In the genomic region with DNA sequence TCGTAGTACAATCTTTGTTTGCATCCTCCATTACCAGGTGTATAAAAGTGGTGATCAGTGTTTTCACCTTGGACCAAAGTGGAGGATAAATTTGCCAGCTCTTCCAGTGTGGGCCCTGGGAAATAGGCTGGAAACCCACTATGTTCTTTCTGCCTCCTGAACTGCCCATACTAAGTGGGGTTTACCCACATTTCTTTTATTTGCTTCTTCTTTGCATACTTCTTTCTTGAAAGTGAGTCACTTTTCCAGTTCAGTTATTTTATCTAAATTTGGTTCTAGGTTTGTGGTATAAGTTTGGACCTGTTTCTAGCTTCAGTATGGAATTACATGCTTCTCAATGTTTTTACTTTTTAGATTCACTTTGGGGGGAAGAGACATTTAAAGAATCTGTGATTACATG, we compare ENCODE assay signal across 16 cellular contexts.
DNase-seq lines count a peak whose midpoint lies in the region; ATAC-seq, FAIRE-seq and TF ChIP-seq lines count a peak whose summit lies in the region.
"Had no signal": no experiment of that assay in that cellular context is flagged by ENCODE, and none has a peak within 500 bp of the region (broad histone marks: within the 10 kb centered on the region; RNA-seq: fewer than 3 reads in every experiment).

No MANE protein-coding gene starts in this region.

- CTCF ChIA-PET in GM12878 (lab: Yijun Ruan, JAX) = interaction anchor here (1.0 to 1.3 kb wide), 2 partner anchors 143 to 817 kb away, joined by 3 read pairs; no protein-coding TSS in a partner anchor

- no peak for TF ChIP-seq RAD21 in GM12878 (IDR thresholded peaks at IDR 0.05; ENCODE audit: insufficient read depth, low read depth, low read length)

- H2AFZ ChIP-seq in GM12878 (ENCODE audit: control insufficient read depth, low read depth, low read length) = no peak overlapping the region

- H3K4me1 ChIP-seq in GM12878 (ENCODE audit: control insufficient read depth, insufficient read depth, low read length) = 0 out of 2 replicates have a peak, but pooled peaks cover 6% of the 10 kb centered on the region
- no peaks in the 10 kb centered on the region for H3K4me1 ChIP-seq in esophagus squamous epithelium
- H3K4me1 ChIP-seq: SJCRH30 had no signal

- POLR2A ChIA-PET in GM12878 (lab: Charles Lee) = interaction anchor here (0.6 kb wide), 1 partner anchor 985 kb away, joined by 3 read pairs; no protein-coding TSS in a partner anchor

- H3K36me3 ChIP-seq in GM12878 (ENCODE audit: control insufficient read depth in 2 of 2, insufficient read depth in 2 of 2, low read length in 1 of 2) (no peaks in the 10 kb centered on the region), esophagus squamous epithelium (no peaks in the 10 kb centered on the region)
- H3K36me3 ChIP-seq: SJCRH30 had no signal

- H3K27ac ChIP-seq in GM12878 (ENCODE audit: control insufficient read depth, insufficient read depth) (no peak overlapping the region), esophagus squamous epithelium (no peak overlapping the region)
- H3K27ac ChIP-seq: HL-60, RWPE1, SJCRH30 had no signal

- RAD21 ChIA-PET in GM12878 (lab: Charles Lee; ENCODE audit: unreplicated experiment) = no interaction called here

- 53% methylated on average over 1 of the region's 1 CpG for WGBS in GM12878 (ENCODE audit: insufficient coverage, insufficient replicate concordance, low lambda C conversion rate, missing lambda C conversion rate)
- WGBS in esophagus squamous epithelium, 2 donors = 43 to 54% methylated on average over 1 of the region's 1 CpG

- H3K9me3 ChIP-seq in GM12878 (replicated peaks; ENCODE audit: control insufficient read depth, insufficient read depth, low read length) = no peaks in the 10 kb centered on the region
- H3K9me3 ChIP-seq in esophagus squamous epithelium = no peaks in the 10 kb centered on the region
- H3K9me3 ChIP-seq: SJCRH30 had no signal

- ATAC-seq in GM18498 (IDR thresholded peaks at IDR 0.05; ENCODE audit: unreplicated experiment) (peak; percentile 55), GM18907 (IDR thresholded peaks at IDR 0.05; ENCODE audit: unreplicated experiment) (peak; percentile 45), HG02885 (IDR thresholded peaks at IDR 0.05; ENCODE audit: poor library complexity, unreplicated experiment) (peak; percentile 54), GM12878 (peak; percentile 59), GM21381 (IDR thresholded peaks at IDR 0.05; ENCODE audit: unreplicated experiment) (no peak), GM19452 (IDR thresholded peaks at IDR 0.05; ENCODE audit: unreplicated experiment) (no peak)

- H3K9ac ChIP-seq in GM12878 (ENCODE audit: control insufficient read depth, insufficient read depth, low read length) = no peak overlapping the region

- SMC1A ChIA-PET in GM12878 (lab: Charles Lee; ENCODE audit: uncharacterized antibody, unreplicated experiment) = interaction anchor here (0.6 kb wide), 2 partner anchors 131 to 276 kb away, joined by 4 read pairs; no protein-coding TSS in a partner anchor

- H3K4me2 ChIP-seq in GM12878 (ENCODE audit: control insufficient read depth, insufficient read depth) = no peak overlapping the region

- H3K4me3 ChIP-seq in GM12878 (no peak overlapping the region), esophagus squamous epithelium (no peak overlapping the region)
- H3K4me3 ChIP-seq: SJCRH30 had no signal

- in situ Hi-C loops in GM12878 (cut with MboI) = no loop called here

- no peak for TF ChIP-seq EP300 in GM12878 (IDR thresholded peaks at IDR 0.05; ENCODE audit: borderline replicate concordance in 1 of 2, control insufficient read depth in 1 of 2, low read depth in 2 of 2, low read length in 2 of 2)

- intact Hi-C loops in GM12878 (cut with micrococcal nuclease; ENCODE audit: unreplicated experiment) (no loop called here), esophagus squamous epithelium (cut with DNase I) (loop anchor here (10.0 kb wide), 1 partner anchor 142 kb away; no protein-coding TSS in a partner anchor)

- BruUV-seq in GM12878 (replicated peaks; lab: Mats Ljungman, UMichigan) = no TSS peak

- TF ChIP-seq CTCF in GM12878 (IDR thresholded peaks at IDR 0.05 in 2 of 3, conservative IDR thresholded peaks at IDR 0.05 in 1 of 3; ENCODE audit: control insufficient read depth in 2 of 3, extremely low read depth in 1 of 3, insufficient read depth in 1 of 3, low read depth in 3 of 3, low read length in 3 of 3) = no peak
- TF ChIP-seq CTCF in esophagus squamous epithelium (IDR thresholded peaks at IDR 0.05) = no peak

- DNase-seq in GM12878 (ENCODE audit: low read depth, low spot score) (no peak), esophagus squamous epithelium (lab: John Stamatoyannopoulos, UW) (no peak)
- DNase-seq: ACHN, AML-193, NCI-H1417, NCI-H1930, SJCRH30, T-helper 2 cell had no signal

- no peaks in the 10 kb centered on the region for H3K79me2 ChIP-seq in GM12878 (ENCODE audit: control insufficient read depth, insufficient read depth, low read length)

- no peaks in the 10 kb centered on the region for H4K20me1 ChIP-seq in GM12878 (ENCODE audit: control insufficient read depth, insufficient read depth)

- no peak for TF ChIP-seq POLR2A in GM12878 (IDR thresholded peaks at IDR 0.05; ENCODE audit: low read depth, low read length)
- no peak for TF ChIP-seq POLR2A in esophagus squamous epithelium (IDR thresholded peaks at IDR 0.05)

- no peak for FAIRE-seq in GM12878 (lab: Jason Lieb, UNC)
- FAIRE-seq: HTR-8/SVneo had no signal

- H3K27me3 ChIP-seq in GM12878 (replicated peaks in 1 of 2; ENCODE audit: control insufficient read depth in 2 of 2, insufficient read depth in 2 of 2, low read length in 1 of 2) (no peaks in the 10 kb centered on the region), esophagus squamous epithelium (peaks cover 0 to 4% (median 0%) of the 10 kb centered on the region in 4 donors)
- H3K27me3 ChIP-seq: SJCRH30 had no signal

TF ChIP-seq in GM12878, 131 proteins besides CTCF, POLR2A, EP300 and RAD21:
- TF ChIP-seq CREB1 (IDR thresholded peaks at IDR 0.05; ENCODE audit: low read depth) (no peak), RUNX3 (IDR thresholded peaks at IDR 0.05; ENCODE audit: low read length) (0 out of 2 replicates have a peak, but pooled peaks have one; percentile 12), IKZF2 (IDR thresholded peaks at IDR 0.05) (no peak)

Comparison
In these comparisons a context has a peak if more than half of its experiments do, and no peak if none do; other contexts are left out.
1. ATAC-seq: peak in GM18498 (single experiment), GM18907 (single experiment), HG02885 (single experiment) and GM12878 (single experiment); none in GM21381 (single experiment) and GM19452 (single experiment).